In the genomic region with DNA sequence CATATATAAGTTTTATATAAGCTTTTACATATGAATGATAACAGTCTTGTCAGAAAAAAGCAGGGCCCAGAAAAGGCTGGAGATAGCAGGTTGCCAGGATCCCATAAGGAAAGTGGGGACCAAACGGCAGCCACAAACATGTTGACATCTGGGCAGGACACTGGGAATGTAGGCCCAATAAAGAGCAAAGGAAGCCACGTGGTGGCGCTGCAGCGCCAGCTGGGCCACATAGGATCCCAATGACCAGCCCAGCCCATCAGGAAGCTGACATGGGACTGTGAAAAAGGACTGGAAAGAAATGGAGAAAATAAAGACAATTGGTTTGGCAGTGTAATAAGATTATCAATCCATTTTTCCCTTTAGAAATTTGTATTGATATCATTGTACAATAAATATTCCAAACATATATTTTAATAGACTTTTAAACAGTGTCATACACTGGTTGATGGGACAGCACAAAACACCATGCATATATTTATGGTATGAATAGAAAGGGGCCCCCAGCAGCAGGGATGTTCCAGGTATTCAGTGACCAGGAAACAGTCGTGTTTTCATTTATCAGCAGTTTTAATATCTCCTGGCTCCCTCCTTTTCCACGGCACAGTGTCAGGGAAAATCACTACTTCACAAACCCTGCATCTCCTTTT, we compare ENCODE assay signal across 9 cellular contexts.
DNase-seq lines count a peak whose midpoint lies in the region; ATAC-seq, FAIRE-seq and TF ChIP-seq lines count a peak whose summit lies in the region.
"Had no signal": no experiment of that assay in that cellular context is flagged by ENCODE, and none has a peak within 500 bp of the region (broad histone marks: within the 10 kb centered on the region; RNA-seq: fewer than 3 reads in every experiment).

No MANE protein-coding gene starts in this region.

- TF ChIP-seq RAD21 in K562 (CRISPR knock-in tag; conservative IDR thresholded peaks at IDR 0.05 in 1 of 2, IDR thresholded peaks at IDR 0.05 in 1 of 2): peak; percentile 94 to 95

- no peak overlapping the region for H3K27ac Mint-ChIP-seq in activated CD4-positive, alpha-beta T cell treated with anti-CD3 and anti-CD28 coated beads for 36 hours
- no peak overlapping the region for H3K27ac Mint-ChIP-seq in activated CD4-positive, alpha-beta T cell treated with anti-CD3 and anti-CD28 coated beads, Interleukin-2, amount 10 ng/mL, durations not matched to agents 24 days and 14 days

- intact Hi-C loops in activated CD4-positive, alpha-beta T cell treated with anti-CD3 and anti-CD28 coated beads for 36 hours (cut with DNase I, micrococcal nuclease): loop anchor here in 1 of 2 experiments (1.0 kb wide), 1 partner anchor 320 kb away; no protein-coding TSS in a partner anchor
- intact Hi-C loops in activated CD4-positive, alpha-beta T cell treated with anti-CD3 and anti-CD28 coated beads, Interleukin-2, amount 10 ng/mL, durations not matched to agents 24 days and 14 days (cut with micrococcal nuclease): loop anchor here (1.0 kb wide), 1 partner anchor 319 kb away; no protein-coding TSS in a partner anchor
- intact Hi-C loops in K562 (cut with micrococcal nuclease): loop anchor here (1.0 to 10.0 kb wide), 2 partner anchors 320 to 472 kb away; partner anchors contain the start of gene SLC33A1
- intact Hi-C loops in testis (cut with DNase I; ENCODE audit: low total_unique reads): no loop called here

- H3K4me3 Mint-ChIP-seq in activated CD4-positive, alpha-beta T cell treated with anti-CD3 and anti-CD28 coated beads for 36 hours: no peak overlapping the region
- H3K4me3 Mint-ChIP-seq in activated CD4-positive, alpha-beta T cell treated with anti-CD3 and anti-CD28 coated beads, Interleukin-2, amount 10 ng/mL, durations not matched to agents 24 days and 14 days: no peak overlapping the region
- H3K4me3 Mint-ChIP-seq: central memory CD8-positive, alpha-beta T cell had no signal

- ATAC-seq in activated CD4-positive, alpha-beta T cell treated with anti-CD3 and anti-CD28 coated beads for 36 hours: no peak
- ATAC-seq in HG03103 (IDR thresholded peaks at IDR 0.05; ENCODE audit: low read depth, unreplicated experiment): peak; percentile 59
- peak; percentile 99 for ATAC-seq in K562

- no peaks in the 10 kb centered on the region for H3K4me1 ChIP-seq in K562 (replicated peaks in 1 of 2; ENCODE audit: control insufficient read depth in 2 of 2, insufficient read depth in 2 of 2, low read length in 2 of 2)
- no peaks in the 10 kb centered on the region for H3K4me1 ChIP-seq in testis

- no peaks in the 10 kb centered on the region for H3K36me3 ChIP-seq in K562 (ENCODE audit: control insufficient read depth, insufficient read depth, low read length)
- no peaks in the 10 kb centered on the region for H3K36me3 ChIP-seq in testis (ENCODE audit: low read depth, missing control alignments)

- in situ Hi-C loops in K562 (cut with MboI): loop anchor here (5.0 kb wide), 1 partner anchor 305 kb away; no protein-coding TSS in a partner anchor

- FAIRE-seq in K562 (lab: Jason Lieb, UNC): peak; percentile 91

- H4K20me1 ChIP-seq in K562 (replicated peaks; ENCODE audit: control insufficient read depth, insufficient read depth, low read length): no peaks in the 10 kb centered on the region

- no peak for TF ChIP-seq POLR2A in K562 (conservative IDR thresholded peaks at IDR 0.05)
- no peak for TF ChIP-seq POLR2A in testis (IDR thresholded peaks at IDR 0.05)

- H3K9me3 Mint-ChIP-seq in activated CD4-positive, alpha-beta T cell treated with anti-CD3 and anti-CD28 coated beads for 36 hours (ENCODE audit: low read depth): no peaks in the 10 kb centered on the region
- H3K9me3 Mint-ChIP-seq in activated CD4-positive, alpha-beta T cell treated with anti-CD3 and anti-CD28 coated beads, Interleukin-2, amount 10 ng/mL, durations not matched to agents 24 days and 14 days: no peaks in the 10 kb centered on the region
- H3K9me3 Mint-ChIP-seq: central memory CD8-positive, alpha-beta T cell had no signal

- H3K36me3 Mint-ChIP-seq in activated CD4-positive, alpha-beta T cell treated with anti-CD3 and anti-CD28 coated beads for 36 hours (ENCODE audit: low read depth): no peaks in the 10 kb centered on the region
- no peaks in the 10 kb centered on the region for H3K36me3 Mint-ChIP-seq in activated CD4-positive, alpha-beta T cell treated with anti-CD3 and anti-CD28 coated beads, Interleukin-2, amount 10 ng/mL, durations not matched to agents 24 days and 14 days (ENCODE audit: low read depth)

- peak; percentile 51 for DNase-seq in activated CD4-positive, alpha-beta T cell treated with anti-CD3 and anti-CD28 coated beads for 36 hours
- DNase-seq in activated CD4-positive, alpha-beta T cell treated with anti-CD3 and anti-CD28 coated beads, Interleukin-2, amount 10 ng/mL, durations not matched to agents 24 days and 14 days: no peak
- DNase-seq in NCI-H460 (ENCODE audit: extremely low read depth, low read depth) (peak; percentile 41), K562 (ENCODE audit: extremely low read depth in 1 of 4, low spot score in 3 of 4) (peak; percentile 64 to 85 (median 70)), iPS-NIHi7 (ENCODE audit: extremely low spot score) (peak; percentile 83), testis (peak; percentile 91), T1000 (lab: John Stamatoyannopoulos, UW) (no peak)

- TF ChIP-seq CTCF in K562 (IDR thresholded peaks at IDR 0.05 in 2 of 3, conservative IDR thresholded peaks at IDR 0.05 in 1 of 3; ENCODE audit: insufficient read depth in 2 of 3, low read depth in 1 of 3, low read length in 3 of 3) (peak; percentile 79 to 89 (median 83)), testis (IDR thresholded peaks at IDR 0.05) (peak in 2 of 3 experiments; percentile 42 to 62)

- H3K4me3 ChIP-seq in K562 (no peak overlapping the region), testis (no peak overlapping the region)

- H3K79me2 ChIP-seq in K562 (ENCODE audit: control insufficient read depth, insufficient read depth, low read length): no peaks in the 10 kb centered on the region

- POLR2A ChIA-PET in activated CD4-positive, alpha-beta T cell treated with anti-CD3 and anti-CD28 coated beads for 36 hours (lab: Charles Lee): no interaction called here
- POLR2A ChIA-PET in K562 (lab: Yijun Ruan, JAX): no interaction called here

- H2AFZ ChIP-seq in K562 (ENCODE audit: low read depth, low read length): peak overlapping the region; percentile 11; the same call in 1 of the 2 replicates

- H3K9me1 ChIP-seq in K562 (ENCODE audit: control insufficient read depth, insufficient read depth, low read length): no peaks in the 10 kb centered on the region

- CTCF ChIA-PET in activated CD4-positive, alpha-beta T cell treated with anti-CD3 and anti-CD28 coated beads for 36 hours (lab: Charles Lee): interaction anchor here (0.5 to 2.3 kb wide), 3 partner anchors 319 to 1160 kb away, joined by 3 to 12 read pairs (median 3); no protein-coding TSS in a partner anchor
- CTCF ChIA-PET in K562 (lab: Yijun Ruan, JAX; ENCODE audit: low intra/inter-chr PET ratio): interaction anchor here (3.1 kb wide), 1 partner anchor 320 kb away, joined by 25 read pairs; no protein-coding TSS in a partner anchor

- no peak overlapping the region for H3K9ac ChIP-seq in K562 (ENCODE audit: insufficient read depth in 1 of 2, low read depth in 2 of 2, low read length in 2 of 2)

- H3K4me2 ChIP-seq in K562 (ENCODE audit: insufficient read depth, low read length): no peak overlapping the region

- WGBS in K562 (ENCODE audit: insufficient coverage, low coverage, missing lambda C conversion rate): 8% methylated on average over 6 of the region's 6 CpGs
- 50 to 57% methylated on average over 6 of the region's 6 CpGs for WGBS in testis, 2 donors

- no peaks in the 10 kb centered on the region for H3K27me3 Mint-ChIP-seq in activated CD4-positive, alpha-beta T cell treated with anti-CD3 and anti-CD28 coated beads for 36 hours
- peaks cover 3% of the 10 kb centered on the region for H3K27me3 Mint-ChIP-seq in activated CD4-positive, alpha-beta T cell treated with anti-CD3 and anti-CD28 coated beads, Interleukin-2, amount 10 ng/mL, durations not matched to agents 24 days and 14 days
- H3K27me3 Mint-ChIP-seq: central memory CD8-positive, alpha-beta T cell had no signal

- H3K27ac ChIP-seq in K562 (ENCODE audit: extremely low read depth, low read depth, low read length): no peak overlapping the region
- no peak overlapping the region for H3K27ac ChIP-seq in testis

- H3K9me3 ChIP-seq in K562 (replicated peaks; ENCODE audit: control insufficient read depth, insufficient read depth, low read depth, low read length) (no peaks in the 10 kb centered on the region), testis (no peaks in the 10 kb centered on the region)

- no peak for TF ChIP-seq EP300 in K562 (IDR thresholded peaks at IDR 0.05; ENCODE audit: low read length)

- no TSS peak for BruUV-seq in K562 (replicated peaks; lab: Mats Ljungman, UMichigan)

- H3K4me1 Mint-ChIP-seq in activated CD4-positive, alpha-beta T cell treated with anti-CD3 and anti-CD28 coated beads for 36 hours: no peaks in the 10 kb centered on the region
- no peaks in the 10 kb centered on the region for H3K4me1 Mint-ChIP-seq in activated CD4-positive, alpha-beta T cell treated with anti-CD3 and anti-CD28 coated beads, Interleukin-2, amount 10 ng/mL, durations not matched to agents 24 days and 14 days
- H3K4me1 Mint-ChIP-seq: central memory CD8-positive, alpha-beta T cell had no signal

- H3K27me3 ChIP-seq in K562 (ENCODE audit: control insufficient read depth in 2 of 2, insufficient read depth in 2 of 2, low read length in 2 of 2) (peaks cover under 1 to 7% of the 10 kb centered on the region in 2 experiments; a peak in 3 of 5 replicates), testis (no peaks in the 10 kb centered on the region)

TF ChIP-seq in K562, 482 proteins besides CTCF, POLR2A, EP300 and RAD21 (continues in another document):
- TF ChIP-seq, protein P1, sequence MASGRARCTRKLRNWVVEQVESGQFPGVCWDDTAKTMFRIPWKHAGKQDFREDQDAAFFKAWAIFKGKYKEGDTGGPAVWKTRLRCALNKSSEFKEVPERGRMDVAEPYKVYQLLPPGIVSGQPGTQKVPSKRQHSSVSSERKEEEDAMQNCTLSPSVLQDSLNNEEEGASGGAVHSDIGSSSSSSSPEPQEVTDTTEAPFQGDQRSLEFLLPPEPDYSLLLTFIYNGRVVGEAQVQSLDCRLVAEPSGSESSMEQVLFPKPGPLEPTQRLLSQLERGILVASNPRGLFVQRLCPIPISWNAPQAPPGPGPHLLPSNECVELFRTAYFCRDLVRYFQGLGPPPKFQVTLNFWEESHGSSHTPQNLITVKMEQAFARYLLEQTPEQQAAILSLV (tag; IDR thresholded peaks at IDR 0.05): no peak
- no peak for TF ChIP-seq SMARCE1 (IDR thresholded peaks at IDR 0.05)
- TF ChIP-seq ZC3H4 (CRISPR knock-in tag; IDR thresholded peaks at IDR 0.05; ENCODE audit: borderline replicate concordance): no peak
- no peak for TF ChIP-seq SMARCC2 (IDR thresholded peaks at IDR 0.05; ENCODE audit: low read depth)

Comparison
In these comparisons a context has a peak if more than half of its experiments do, and no peak if none do; other contexts are left out.
1. DNase-seq: peak in activated CD4-positive, alpha-beta T cell treated with anti-CD3 and anti-CD28 coated beads for 36 hours (single experiment), NCI-H460 (single experiment), K562 (4 of 4), iPS-NIHi7 (single experiment) and testis (single experiment); none in activated CD4-positive, alpha-beta T cell treated with anti-CD3 and anti-CD28 coated beads, Interleukin-2, amount 10 ng/mL, durations not matched to agents 24 days and 14 days (single experiment) and T1000 (single experiment).